In the genomic region with DNA sequence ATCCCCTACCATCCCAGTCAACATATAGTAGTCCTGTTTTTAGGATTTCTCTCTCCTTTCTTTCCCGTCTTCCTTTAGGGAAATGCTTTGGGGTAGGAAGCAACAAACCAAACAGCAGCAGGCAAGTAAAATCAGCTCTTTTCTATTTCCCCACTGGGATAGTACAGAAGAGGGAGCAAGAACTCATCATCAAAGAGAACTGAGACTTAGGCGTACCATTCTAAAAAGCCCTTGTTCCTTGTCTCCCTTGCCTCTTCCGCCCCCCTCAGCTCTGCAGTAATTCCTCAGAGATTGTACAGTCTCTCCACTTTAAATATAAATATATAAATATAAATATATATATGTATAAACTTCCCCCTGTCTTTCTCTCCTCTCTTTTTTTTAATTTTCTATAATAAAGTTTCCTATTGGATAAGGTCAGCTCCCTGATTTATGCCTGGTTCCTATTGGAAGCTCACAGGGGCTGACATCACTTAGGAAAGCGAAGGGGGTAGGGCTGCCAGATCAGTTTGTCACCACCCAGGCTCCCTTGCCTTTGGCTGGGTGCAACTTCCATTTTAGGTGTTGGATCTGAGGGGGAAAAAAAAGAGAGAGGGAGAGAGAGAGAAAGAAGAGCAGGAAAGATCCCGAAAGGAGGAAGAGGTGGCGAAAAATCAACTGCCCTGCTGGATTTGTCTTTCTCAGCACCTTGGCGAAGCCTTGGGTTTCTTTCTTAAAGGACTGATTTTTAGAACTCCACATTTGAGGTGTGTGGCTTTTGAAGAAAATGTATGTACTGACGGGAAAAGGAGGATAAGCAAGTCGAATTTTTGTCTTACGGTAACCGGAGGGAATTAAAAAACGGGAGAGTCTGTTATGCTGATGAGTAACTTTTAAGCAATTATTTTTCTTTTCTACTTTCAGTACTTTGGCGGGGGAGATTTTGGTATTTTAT, we compare ENCODE assay signal across 8 cellular contexts. TPM values are rescaled to one million over a fixed set of nuclear protein-coding genes. Genes with fewer than 3 reads are reported as not detected.
DNase-seq lines count a peak whose midpoint lies in the region; ATAC-seq, FAIRE-seq and TF ChIP-seq lines count a peak whose summit lies in the region.

A gene with protein sequence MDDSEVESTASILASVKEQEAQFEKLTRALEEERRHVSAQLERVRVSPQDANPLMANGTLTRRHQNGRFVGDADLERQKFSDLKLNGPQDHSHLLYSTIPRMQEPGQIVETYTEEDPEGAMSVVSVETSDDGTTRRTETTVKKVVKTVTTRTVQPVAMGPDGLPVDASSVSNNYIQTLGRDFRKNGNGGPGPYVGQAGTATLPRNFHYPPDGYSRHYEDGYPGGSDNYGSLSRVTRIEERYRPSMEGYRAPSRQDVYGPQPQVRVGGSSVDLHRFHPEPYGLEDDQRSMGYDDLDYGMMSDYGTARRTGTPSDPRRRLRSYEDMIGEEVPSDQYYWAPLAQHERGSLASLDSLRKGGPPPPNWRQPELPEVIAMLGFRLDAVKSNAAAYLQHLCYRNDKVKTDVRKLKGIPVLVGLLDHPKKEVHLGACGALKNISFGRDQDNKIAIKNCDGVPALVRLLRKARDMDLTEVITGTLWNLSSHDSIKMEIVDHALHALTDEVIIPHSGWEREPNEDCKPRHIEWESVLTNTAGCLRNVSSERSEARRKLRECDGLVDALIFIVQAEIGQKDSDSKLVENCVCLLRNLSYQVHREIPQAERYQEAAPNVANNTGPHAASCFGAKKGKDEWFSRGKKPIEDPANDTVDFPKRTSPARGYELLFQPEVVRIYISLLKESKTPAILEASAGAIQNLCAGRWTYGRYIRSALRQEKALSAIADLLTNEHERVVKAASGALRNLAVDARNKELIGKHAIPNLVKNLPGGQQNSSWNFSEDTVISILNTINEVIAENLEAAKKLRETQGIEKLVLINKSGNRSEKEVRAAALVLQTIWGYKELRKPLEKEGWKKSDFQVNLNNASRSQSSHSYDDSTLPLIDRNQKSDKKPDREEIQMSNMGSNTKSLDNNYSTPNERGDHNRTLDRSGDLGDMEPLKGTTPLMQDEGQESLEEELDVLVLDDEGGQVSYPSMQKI (plus strand): TSS at position 502 of the 934 bp plus-strand sequence. CDS start 29,677 bp downstream, outside the sequence.

- no peak within 1 kb of the TSS for H3K27ac Mint-ChIP-seq in activated CD4-positive, alpha-beta memory T cell treated with anti-CD3 and anti-CD28 coated beads, Interleukin-2, amount 10 ng/mL, durations not matched to agents 7 days and 5 days

- peaks cover 7% of the 10 kb centered on the region for H4K20me1 ChIP-seq in K562 (replicated peaks; ENCODE audit: control insufficient read depth, insufficient read depth, low read length)
- peaks cover 34% of the 10 kb centered on the region for H4K20me1 ChIP-seq in hepatocyte (ENCODE audit: insufficient read depth, poor library complexity, severe bottlenecking)

- H3K9me3 ChIP-seq in BE2C (no peaks in the 10 kb centered on the region), K562 (replicated peaks; ENCODE audit: control insufficient read depth, insufficient read depth, low read depth, low read length) (no peaks in the 10 kb centered on the region), hepatocyte (ENCODE audit: low read depth) (no peaks in the 10 kb centered on the region)

- peaks cover 4% of the 10 kb centered on the region for H3K27me3 Mint-ChIP-seq in activated CD4-positive, alpha-beta memory T cell treated with anti-CD3 and anti-CD28 coated beads, Interleukin-2, amount 10 ng/mL, durations not matched to agents 7 days and 5 days

- peak within 1 kb of the TSS; percentile 81 for H3K4me2 ChIP-seq in K562 (ENCODE audit: insufficient read depth, low read length)
- peak within 1 kb of the TSS; percentile 83 for H3K4me2 ChIP-seq in hepatocyte

- H3K4me3 Mint-ChIP-seq in activated CD4-positive, alpha-beta memory T cell treated with anti-CD3 and anti-CD28 coated beads, Interleukin-2, amount 10 ng/mL, durations not matched to agents 7 days and 5 days, result no peak within 1 kb of the TSS

- TF ChIP-seq CTCF in BE2C (IDR thresholded peaks at IDR 0.05; ENCODE audit: low read depth, low read length), result no peak
- no peak for TF ChIP-seq CTCF in K562 (IDR thresholded peaks at IDR 0.05 in 2 of 3, conservative IDR thresholded peaks at IDR 0.05 in 1 of 3; ENCODE audit: insufficient read depth in 2 of 3, low read depth in 1 of 3, low read length in 3 of 3)
- TF ChIP-seq CTCF in hepatocyte (IDR thresholded peaks at IDR 0.05; ENCODE audit: poor library complexity), result peak; percentile 18

- H3K36me3 ChIP-seq in BE2C (no peaks in the 10 kb centered on the region), K562 (ENCODE audit: control insufficient read depth, insufficient read depth, low read length) (no peaks in the 10 kb centered on the region), hepatocyte (replicated peaks; ENCODE audit: insufficient read depth, low read depth) (no peaks in the 10 kb centered on the region)

- TF ChIP-seq EP300 in K562 (IDR thresholded peaks at IDR 0.05; ENCODE audit: low read length), result peak; percentile 67

- intact Hi-C loops in K562 (cut with micrococcal nuclease) (loop anchor here (2.0 to 5.0 kb wide), 2 partner anchors 17 to 36 kb away; no protein-coding TSS in a partner anchor), posterior vena cava (cut with DNase I) (no loop called here)

- no peaks in the 10 kb centered on the region for H3K4me1 Mint-ChIP-seq in activated CD4-positive, alpha-beta memory T cell treated with anti-CD3 and anti-CD28 coated beads, Interleukin-2, amount 10 ng/mL, durations not matched to agents 7 days and 5 days

- peak within 1 kb of the TSS; percentile 86 to 95 for H3K9ac ChIP-seq in K562 (ENCODE audit: insufficient read depth in 1 of 2, low read depth in 2 of 2, low read length in 2 of 2)

- no peak for TF ChIP-seq RAD21 in K562 (CRISPR knock-in tag; conservative IDR thresholded peaks at IDR 0.05 in 1 of 2, IDR thresholded peaks at IDR 0.05 in 1 of 2)

- H3K79me2 ChIP-seq in K562 (ENCODE audit: control insufficient read depth, insufficient read depth, low read length), result peaks cover 49% of the 10 kb centered on the region
- H3K79me2 ChIP-seq in hepatocyte, result peaks cover 51% of the 10 kb centered on the region

- FAIRE-seq in K562 (lab: Jason Lieb, UNC), result peak; percentile 92

- 11% methylated on average over 13 of the region's 13 CpGs for WGBS in K562 (ENCODE audit: insufficient coverage, low coverage, missing lambda C conversion rate)
- WGBS in hepatocyte (ENCODE audit: low lambda C conversion rate, missing lambda C conversion rate), result 4% methylated on average over 13 of the region's 13 CpGs

- H2AFZ ChIP-seq in K562 (ENCODE audit: low read depth, low read length), result peak within 1 kb of the TSS; percentile 95
- peak within 1 kb of the TSS; percentile 70 for H2AFZ ChIP-seq in hepatocyte

- ATAC-seq in GM18870 (IDR thresholded peaks at IDR 0.05; ENCODE audit: unreplicated experiment) (peak; percentile 83), HG03097 (IDR thresholded peaks at IDR 0.05; ENCODE audit: low FRiP score, unreplicated experiment) (peak; percentile 85), K562 (peak; percentile 93)

- H3K4me1 ChIP-seq in BE2C, result no peaks in the 10 kb centered on the region
- H3K4me1 ChIP-seq in K562 (replicated peaks in 1 of 2; ENCODE audit: control insufficient read depth in 2 of 2, insufficient read depth in 2 of 2, low read length in 2 of 2), result peaks cover 7 to 22% of the 10 kb centered on the region in 2 experiments; a peak in 4 of 5 replicates
- peaks cover 20% of the 10 kb centered on the region for H3K4me1 ChIP-seq in hepatocyte (ENCODE audit: insufficient read depth)

- POLR2A ChIA-PET in K562 (lab: Yijun Ruan, JAX), result interaction anchor here (0.5 to 6.2 kb wide), 13 partner anchors 9 to 847 kb away, joined by 3 to 88 read pairs (median 4); partner anchors contain the start of genes BTBD18, MED19 and SELENOH
- POLR2A ChIA-PET in activated CD4-positive, alpha-beta memory T cell treated with anti-CD3 and anti-CD28 coated beads, Interleukin-2, amount 10 ng/mL, durations not matched to agents 7 days and 5 days (lab: Charles Lee), result no interaction called here

- no peaks in the 10 kb centered on the region for H3K9me2 ChIP-seq in hepatocyte (replicated peaks; ENCODE audit: insufficient read depth)

- BruUV-seq in K562 (replicated peaks; lab: Mats Ljungman, UMichigan), result TSS peak; percentile 46

- DNase-seq in BE2C, result peak; percentile 79
- peak; percentile 97 for DNase-seq in NCI-H526 (lab: John Stamatoyannopoulos, UW)
- peak; percentile 66 to 99 (median 81) for DNase-seq in K562 (ENCODE audit: extremely low read depth in 1 of 4, low spot score in 3 of 4)
- DNase-seq in hepatocyte (ENCODE audit: low spot score), result peak; percentile 95
- peak; percentile 93 for DNase-seq in posterior vena cava (ENCODE audit: low spot score)
- no peak for DNase-seq in activated CD4-positive, alpha-beta memory T cell treated with anti-CD3 and anti-CD28 coated beads, Interleukin-2, amount 10 ng/mL, durations not matched to agents 7 days and 5 days

- peak within 1 kb of the TSS; percentile 95 for H3K27ac ChIP-seq in K562 (ENCODE audit: extremely low read depth, low read depth, low read length)
- peak within 1 kb of the TSS; percentile 96 for H3K27ac ChIP-seq in hepatocyte

- H3K27me3 ChIP-seq in BE2C (no peaks in the 10 kb centered on the region), K562 (ENCODE audit: control insufficient read depth in 2 of 2, insufficient read depth in 2 of 2, low read length in 2 of 2) (no peaks in the 10 kb centered on the region), hepatocyte (no peaks in the 10 kb centered on the region)

- peak; percentile 94 for TF ChIP-seq POLR2A in K562 (conservative IDR thresholded peaks at IDR 0.05)

- H3K36me3 Mint-ChIP-seq in activated CD4-positive, alpha-beta memory T cell treated with anti-CD3 and anti-CD28 coated beads, Interleukin-2, amount 10 ng/mL, durations not matched to agents 7 days and 5 days (ENCODE audit: low read depth), result no peaks in the 10 kb centered on the region

- H3K4me3 ChIP-seq in BE2C (ENCODE audit: low read depth, low read length) (peak within 1 kb of the TSS; percentile 91), K562 (peak within 1 kb of the TSS; percentile 62), hepatocyte (peak within 1 kb of the TSS; percentile 58)

- H3K9me1 ChIP-seq in K562 (ENCODE audit: control insufficient read depth, insufficient read depth, low read length), result no peaks in the 10 kb centered on the region

- CTCF ChIA-PET in K562 (lab: Yijun Ruan, JAX; ENCODE audit: low intra/inter-chr PET ratio), result interaction anchor here (1.8 kb wide), 1 partner anchor 39 kb away, joined by 6 read pairs; no protein-coding TSS in a partner anchor
- CTCF ChIA-PET in activated CD4-positive, alpha-beta memory T cell treated with anti-CD3 and anti-CD28 coated beads, Interleukin-2, amount 10 ng/mL, durations not matched to agents 7 days and 5 days (lab: Charles Lee), result interaction anchor here (1.2 kb wide), 1 partner anchor 39 kb away, joined by 3 read pairs; no protein-coding TSS in a partner anchor

- no peaks in the 10 kb centered on the region for H3K9me3 Mint-ChIP-seq in activated CD4-positive, alpha-beta memory T cell treated with anti-CD3 and anti-CD28 coated beads, Interleukin-2, amount 10 ng/mL, durations not matched to agents 7 days and 5 days

- in situ Hi-C loops in K562 (cut with MboI), result no loop called here

RNA-seq across cellular contexts. Expression of the gene that starts here (rescaled TPM):
- polyA plus RNA-seq in BE2C (2012; ENCODE audit: insufficient read depth, insufficient read length, low read depth), result 39.9 TPM
- 231 and 262 TPM in 2 replicates for total RNA-seq in K562 (2011; cell fraction: chromatin; rRNA removed; ENCODE audit: low replicate concordance)
- total RNA-seq in K562 (2011; cell fraction: nucleolus; rRNA removed), result 84.4 and 84.7 TPM in 2 replicates
- 126 and 154 TPM in 2 replicates for total RNA-seq in K562 (2011; cell fraction: nucleoplasm; rRNA removed)
- total RNA-seq in K562 (2014; rRNA removed), result 38.2 and 48.9 TPM in 2 replicates
- total RNA-seq in K562 (2014; rRNA removed; fragmentation: Illumina TruSeq; extraction: Trizol), result 37.4 and 41.7 TPM in 2 replicates
- total RNA-seq in K562 (2015; rRNA removed; fragmentation: Illumina TruSeq; extraction: Trizol), result 41.5 and 43.3 TPM in 2 replicates
- total RNA-seq in K562 (2021), result 55.0 and 59.4 TPM in 2 replicates
- 74.0 and 84.2 TPM in 2 replicates for polyA plus RNA-seq in K562 (2011; rRNA removed)
- 57.8 and 67.2 TPM in 2 replicates for polyA plus RNA-seq in K562 (2011; cell fraction: cytosol; rRNA removed)
- polyA plus RNA-seq in K562 (2011; cell fraction: nucleus; rRNA removed), result 68.6 and 69.0 TPM in 2 replicates
- 35.7 and 45.2 TPM in 2 replicates for polyA plus RNA-seq in K562 (2012)
- 47.2 and 54.9 TPM in 2 replicates for polyA plus RNA-seq in K562 (2014; fragmentation: Illumina TruSeq; extraction: Trizol)
- 10 to 100 TPM; 11.1 to 23.8 TPM for polyA plus RNA-seq in K562 (2014; fragmentation: Nextera tagmentation; extraction: Ambion mirVana)
- 33.6 and 36.8 TPM in 2 replicates for polyA plus RNA-seq in K562 (2014; rRNA removed)
- 136 and 146 TPM in 2 replicates for polyA minus RNA-seq in K562 (2011; rRNA and poly(A)+ RNA removed)
- polyA minus RNA-seq in K562 (2011; cell fraction: cytosol; rRNA and poly(A)+ RNA removed), result 61.1 and 105 TPM in 2 replicates
- polyA minus RNA-seq in K562 (2011; cell fraction: nucleus; rRNA and poly(A)+ RNA removed), result 34.9 and 59.4 TPM in 2 replicates
- total RNA-seq in hepatocyte, result 124 and 130 TPM in 2 replicates
- 59.4 and 65.0 TPM in 2 replicates for polyA plus RNA-seq in hepatocyte
- total RNA-seq in posterior vena cava, result 100 to 1,000 TPM; 131 to 140 TPM
- 1 to 10 TPM; 2.4 to 4.5 TPM for total RNA-seq in activated CD4-positive, alpha-beta memory T cell treated with anti-CD3 and anti-CD28 coated beads, Interleukin-2, amount 10 ng/mL, durations not matched to agents 7 days and 5 days

Comparison
In these comparisons a context has a peak if more than half of its experiments do, and no peak if none do; other contexts are left out.
1. RNA of the gene that starts here (total RNA-seq): 131 to 140 TPM in posterior vena cava, 124 to 130 TPM in hepatocyte and 37.4 to 262 TPM in K562; 2.4 to 4.5 TPM in activated CD4-positive, alpha-beta memory T cell treated with anti-CD3 and anti-CD28 coated beads, Interleukin-2, amount 10 ng/mL, durations not matched to agents 7 days and 5 days; every median in the first group is over 4 times any median in the second.
2. Peak in every context shown above with its lines, with median percentiles within 50 percentile points of each other: H3K4me3 ChIP-seq and ATAC-seq.